19 cellular contexts compared by ENCODE assay signal in the genomic region with DNA sequence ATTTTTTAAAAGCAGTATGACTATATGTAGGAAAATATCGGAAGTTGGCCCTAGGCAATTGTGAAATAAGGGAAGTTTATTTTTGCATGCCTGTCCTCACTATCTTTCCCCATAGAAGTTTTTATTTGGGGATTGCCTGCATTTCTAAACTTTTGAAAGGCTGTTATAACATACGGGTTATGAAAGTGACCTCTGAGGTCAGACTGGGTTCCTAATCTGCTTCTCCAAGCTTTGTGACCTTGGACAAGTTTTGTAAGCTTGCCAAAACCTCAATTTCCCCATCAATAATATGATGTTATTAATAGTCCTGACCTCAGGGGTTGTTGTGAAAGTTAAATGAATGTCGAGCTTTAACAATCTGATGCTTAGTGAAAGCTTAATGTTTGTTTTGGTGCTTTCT.
"Had no signal": no experiment of that assay in that cellular context is flagged by ENCODE, and none has a peak within 500 bp of the region (broad histone marks: within the 10 kb centered on the region; RNA-seq: fewer than 3 reads in every experiment).

No MANE protein-coding gene starts in this region.

- H3K4me3 ChIP-seq: body of pancreas, colonic mucosa, left lung, prostate gland, right atrium auricular region, thyroid gland had no signal

- DNase-seq: activated CD4-positive, alpha-beta memory T cell treated with anti-CD3 and anti-CD28 coated beads, Interleukin-2, amount 10 ng/mL, durations not matched to agents 7 days and 5 days; activated CD4-positive, alpha-beta T cell treated with anti-CD3 and anti-CD28 coated beads for 48 hours; activated CD4-positive, CD25-positive, alpha-beta regulatory T cell; activated CD8-positive, alpha-beta memory T cell treated with anti-CD3 and anti-CD28 coated beads, Interleukin-2, amount 10 ng/mL, durations not matched to agents 7 days and 5 days; activated naive CD4-positive, alpha-beta T cell; activated naive CD8-positive, alpha-beta T cell treated with anti-CD3 and anti-CD28 coated beads, Interleukin-2, amount 10 ng/mL, durations not matched to agents 7 days and 5 days; body of pancreas; central memory CD4-positive, alpha-beta T cell; colonic mucosa; head of caudate nucleus; left lung; mammary epithelial cell; stimulated activated CD4-positive, alpha-beta T cell treated with anti-CD3 and anti-CD28 coated beads, Interleukin-12 subunit alpha, Interleukin-12 subunit beta, amount 100 ng/mL, for 4 hours; stimulated activated CD4-positive, alpha-beta T cell treated with anti-CD3 and anti-CD28 coated beads, Interleukin-2, amount 100 ng/mL, for 24 hours; stimulated activated naive CD4-positive, alpha-beta T cell treated with Interleukin-2 at 50 U/mL for 16 hours; T-helper 2 cell; thyroid gland had no signal

- ATAC-seq: activated CD8-positive, alpha-beta memory T cell treated with anti-CD3 and anti-CD28 coated beads, Interleukin-2, amount 10 ng/mL, durations not matched to agents 7 days and 5 days; body of pancreas; left lung had no signal
